In the genomic region with DNA sequence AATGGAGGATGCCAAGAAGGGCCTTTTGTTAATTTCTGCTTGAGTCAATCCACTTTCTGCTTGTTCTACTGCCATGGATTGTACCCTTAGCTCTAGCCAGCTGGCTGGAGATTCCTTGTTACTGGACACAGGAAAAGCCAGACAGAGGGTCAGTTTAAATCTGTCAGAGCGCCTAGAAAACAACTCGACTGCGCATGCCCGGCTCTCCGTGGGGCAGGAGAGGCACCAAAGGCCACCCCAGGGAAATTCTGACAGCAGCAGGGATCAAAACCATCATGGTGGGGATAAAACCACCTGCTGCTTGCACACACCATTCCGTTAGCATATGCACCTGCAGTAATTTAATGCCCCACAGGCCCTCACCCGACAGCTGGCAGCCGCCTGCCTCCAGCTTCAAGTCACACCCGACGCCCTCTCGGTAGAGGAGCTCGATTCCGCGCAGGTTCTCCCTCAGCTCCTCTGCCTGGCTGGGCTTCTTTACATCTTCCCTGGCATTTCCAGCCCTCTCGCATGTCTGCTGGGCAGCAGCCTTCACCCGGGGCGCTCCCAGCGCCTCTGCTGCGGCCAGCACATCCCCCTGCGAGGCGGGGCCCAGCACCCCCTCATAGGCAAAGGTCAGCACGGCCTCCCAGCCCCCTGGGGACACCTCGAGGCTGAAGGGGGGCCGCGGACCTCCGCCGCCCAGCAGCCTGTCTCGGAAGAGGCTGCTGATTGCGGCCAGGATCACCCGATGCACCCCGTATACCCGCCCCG, we compare ENCODE assay signal across 10 cellular contexts. TPM values are rescaled to one million over a fixed set of nuclear protein-coding genes. Genes with fewer than 3 reads are reported as not detected.
DNase-seq lines count a peak whose midpoint lies in the region; ATAC-seq and TF ChIP-seq lines count a peak whose summit lies in the region.
"Had no signal": no experiment of that assay in that cellular context is flagged by ENCODE, and none has a peak within 500 bp of the region (broad histone marks: within the 10 kb centered on the region; RNA-seq: fewer than 3 reads in every experiment).

No MANE protein-coding gene starts in this region.

- H3K4me3 Mint-ChIP-seq in dendritic cell treated with granulocyte-macrophage colony-stimulating factor and Interleukin-4, amounts not matched to agents 40 ng/mL and 50 ng/mL, for 4 days, result no peak overlapping the region
- H3K4me3 Mint-ChIP-seq: activated CD4-positive, alpha-beta T cell treated with anti-CD3 and anti-CD28 coated beads, Interleukin-2, amount 10 ng/mL, durations not matched to agents 24 days and 14 days had no signal

- H3K4me3 ChIP-seq in left lung (peak overlapping the region; percentile 11 to 17), subcutaneous abdominal adipose tissue (ENCODE audit: low read depth in 1 of 5, low read length in 5 of 5) (peak overlapping the region; percentile 11 to 66 (median 61)), colonic mucosa (no peak overlapping the region), Karpas-422 (ENCODE audit: low read length) (no peak overlapping the region)
- H3K4me3 ChIP-seq: cardiac muscle cell had no signal

- H3K9me3 Mint-ChIP-seq in dendritic cell treated with granulocyte-macrophage colony-stimulating factor and Interleukin-4, amounts not matched to agents 40 ng/mL and 50 ng/mL, for 4 days, result peaks cover 10% of the 10 kb centered on the region
- H3K9me3 Mint-ChIP-seq: activated CD4-positive, alpha-beta T cell treated with anti-CD3 and anti-CD28 coated beads, Interleukin-2, amount 10 ng/mL, durations not matched to agents 24 days and 14 days had no signal

- peaks cover 5% of the 10 kb centered on the region for H3K27me3 Mint-ChIP-seq in dendritic cell treated with granulocyte-macrophage colony-stimulating factor and Interleukin-4, amounts not matched to agents 40 ng/mL and 50 ng/mL, for 4 days
- H3K27me3 Mint-ChIP-seq: activated CD4-positive, alpha-beta T cell treated with anti-CD3 and anti-CD28 coated beads, Interleukin-2, amount 10 ng/mL, durations not matched to agents 24 days and 14 days had no signal

- H2AFZ ChIP-seq in Karpas-422 (ENCODE audit: low read length), result no peak overlapping the region

- TF ChIP-seq CTCF in left lung (IDR thresholded peaks at IDR 0.05), result no peak
- no peak for TF ChIP-seq CTCF in colonic mucosa (IDR thresholded peaks at IDR 0.05)

- DNase-seq in NCI-H2171 (lab: John Stamatoyannopoulos, UW) (peak; percentile 88), left lung (peak in 1 of 2 donors; percentile 73), colonic mucosa (no peak), Karpas-422 (no peak), epidermal melanocyte (ENCODE audit: insufficient read length, low spot score) (no peak)
- no peak for DNase-seq in stimulated activated naive CD4-positive, alpha-beta T cell treated with Interleukin-2 at 50 U/mL for 16 hours (lab: John Stamatoyannopoulos, UW)
- DNase-seq: activated CD4-positive, alpha-beta T cell treated with anti-CD3 and anti-CD28 coated beads, Interleukin-2, amount 10 ng/mL, durations not matched to agents 24 days and 14 days had no signal

- no peaks in the 10 kb centered on the region for H3K79me2 ChIP-seq in Karpas-422 (ENCODE audit: low read length)

- H3K4me2 ChIP-seq in Karpas-422 (ENCODE audit: low read depth, low read length, poor library complexity, severe bottlenecking), result no peak overlapping the region

- intact Hi-C loops in dendritic cell treated with granulocyte-macrophage colony-stimulating factor and Interleukin-4, amounts not matched to agents 40 ng/mL and 50 ng/mL, for 4 days (cut with micrococcal nuclease), result no loop called here
- intact Hi-C loops in left lung (cut with DNase I), result no loop called here
- intact Hi-C loops in colonic mucosa (cut with DNase I), result no loop called here

- peak overlapping the region in 3 of 5 donors; percentile 53 to 66 (median 62) for H3K9ac ChIP-seq in subcutaneous abdominal adipose tissue (ENCODE audit: low read length in 5 of 5)
- peak overlapping the region in 1 of 2 donors; percentile 3 for H3K9ac ChIP-seq in colonic mucosa (ENCODE audit: low read depth in 2 of 2, low read length in 2 of 2)
- H3K9ac ChIP-seq in Karpas-422 (ENCODE audit: low read length), result no peak overlapping the region

- peaks cover 0 to 18% of the 10 kb centered on the region in 2 donors for H3K27me3 ChIP-seq in left lung
- H3K27me3 ChIP-seq in subcutaneous abdominal adipose tissue (ENCODE audit: control insufficient read depth in 5 of 5, insufficient read depth in 4 of 5, low read length in 5 of 5), result peaks cover 0 to 3% (median 0%) of the 10 kb centered on the region in 5 donors
- H3K27me3 ChIP-seq in colonic mucosa, result no peaks in the 10 kb centered on the region
- no peaks in the 10 kb centered on the region for H3K27me3 ChIP-seq in Karpas-422 (ENCODE audit: low read length)
- H3K27me3 ChIP-seq: cardiac muscle cell had no signal

- H3K9me2 ChIP-seq in Karpas-422 (replicated peaks; ENCODE audit: insufficient read depth, low read length), result no peaks in the 10 kb centered on the region

- peak overlapping the region; percentile 60 for H3K27ac Mint-ChIP-seq in dendritic cell treated with granulocyte-macrophage colony-stimulating factor and Interleukin-4, amounts not matched to agents 40 ng/mL and 50 ng/mL, for 4 days
- H3K27ac Mint-ChIP-seq: activated CD4-positive, alpha-beta T cell treated with anti-CD3 and anti-CD28 coated beads, Interleukin-2, amount 10 ng/mL, durations not matched to agents 24 days and 14 days had no signal

- H3K9me3 ChIP-seq in left lung (no peaks in the 10 kb centered on the region), subcutaneous abdominal adipose tissue (ENCODE audit: control insufficient read depth in 5 of 5, low read length in 5 of 5) (no peaks in the 10 kb centered on the region), colonic mucosa (no peaks in the 10 kb centered on the region), Karpas-422 (ENCODE audit: low read length) (no peaks in the 10 kb centered on the region)

- H3K36me3 ChIP-seq in left lung (no peaks in the 10 kb centered on the region), subcutaneous abdominal adipose tissue (ENCODE audit: control insufficient read depth in 5 of 5, insufficient read depth in 5 of 5, low read length in 5 of 5) (no peaks in the 10 kb centered on the region), colonic mucosa (no peaks in the 10 kb centered on the region), Karpas-422 (ENCODE audit: insufficient read depth, low read length) (no peaks in the 10 kb centered on the region)
- H3K36me3 ChIP-seq: cardiac muscle cell had no signal

- no peak overlapping the region for H3K27ac ChIP-seq in left lung
- H3K27ac ChIP-seq in subcutaneous abdominal adipose tissue (ENCODE audit: low read depth, low read length), result no peak overlapping the region
- H3K27ac ChIP-seq in colonic mucosa, result no peak overlapping the region
- H3K27ac ChIP-seq in Karpas-422 (ENCODE audit: low read length), result no peak overlapping the region
- H3K27ac ChIP-seq: cardiac muscle cell had no signal

- ATAC-seq in left lung, result peak; percentile 22

- no peaks in the 10 kb centered on the region for H3K36me3 Mint-ChIP-seq in dendritic cell treated with granulocyte-macrophage colony-stimulating factor and Interleukin-4, amounts not matched to agents 40 ng/mL and 50 ng/mL, for 4 days (ENCODE audit: low read depth)

- no peaks in the 10 kb centered on the region for H4K20me1 ChIP-seq in Karpas-422 (ENCODE audit: insufficient read depth, low read depth, low read length)

- H3K4me1 Mint-ChIP-seq in dendritic cell treated with granulocyte-macrophage colony-stimulating factor and Interleukin-4, amounts not matched to agents 40 ng/mL and 50 ng/mL, for 4 days (ENCODE audit: low read depth), result peaks cover 59% of the 10 kb centered on the region
- H3K4me1 Mint-ChIP-seq: activated CD4-positive, alpha-beta T cell treated with anti-CD3 and anti-CD28 coated beads, Interleukin-2, amount 10 ng/mL, durations not matched to agents 24 days and 14 days had no signal

- H3K4me1 ChIP-seq in left lung, result peaks cover 0 to 7% of the 10 kb centered on the region in 2 donors
- peaks cover 0 to 28% (median 25%) of the 10 kb centered on the region in 5 donors for H3K4me1 ChIP-seq in subcutaneous abdominal adipose tissue (ENCODE audit: control insufficient read depth in 5 of 5, insufficient read depth in 5 of 5, low read length in 5 of 5)
- peaks cover 5% of the 10 kb centered on the region for H3K4me1 ChIP-seq in colonic mucosa
- H3K4me1 ChIP-seq in Karpas-422 (ENCODE audit: low read length), result no peaks in the 10 kb centered on the region

RNA-seq across cellular contexts. Expression of a gene that starts 1.1 kb away (rescaled TPM):
- total RNA-seq in left lung (under 1 TPM; 0.20 to 0.31 TPM), colonic mucosa (under 1 TPM; 0.05 TPM)
- total RNA-seq in Karpas-422 (2014; rRNA removed; shearing (Covaris generic); ENCODE audit: low replicate concordance), result not detected in 2 replicates
- total RNA-seq: cardiac muscle cell had no signal

RNA-seq across cellular contexts. Expression of a gene that starts 19.7 kb away (rescaled TPM):
- total RNA-seq in left lung (10 to 100 TPM; 29.0 to 37.9 TPM), colonic mucosa (10 to 100 TPM; 26.9 to 42.0 TPM)
- 63.0 and 84.1 TPM in 2 replicates for total RNA-seq in Karpas-422 (2014; rRNA removed; shearing (Covaris generic); ENCODE audit: low replicate concordance)

RNA-seq across cellular contexts. Expression of a gene that starts 20.1 kb away (rescaled TPM):
- total RNA-seq in left lung, result 100 to 1,000 TPM; 115 to 138 TPM
- total RNA-seq in colonic mucosa, result 100 to 1,000 TPM; 119 to 169 TPM
- 97.8 and 118 TPM in 2 replicates for total RNA-seq in Karpas-422 (2014; rRNA removed; shearing (Covaris generic); ENCODE audit: low replicate concordance)

RNA-seq across cellular contexts. Expression of a gene that starts 21.6 kb away (rescaled TPM):
- total RNA-seq in left lung (10 to 100 TPM; 50.8 to 57.0 TPM), colonic mucosa (10 to 100 TPM; 53.7 to 71.3 TPM)
- total RNA-seq in Karpas-422 (2014; rRNA removed; shearing (Covaris generic); ENCODE audit: low replicate concordance), result 23.0 and 23.1 TPM in 2 replicates

RNA-seq across cellular contexts. Expression of a gene that starts 26.4 kb away (rescaled TPM):
- total RNA-seq in left lung (10 to 100 TPM; 24.9 to 40.3 TPM), colonic mucosa (10 to 100 TPM; 30.3 to 54.6 TPM)
- total RNA-seq in Karpas-422 (2014; rRNA removed; shearing (Covaris generic); ENCODE audit: low replicate concordance), result 29.4 and 45.2 TPM in 2 replicates

Comparison
In these comparisons a context has a peak if more than half of its experiments do, and no peak if none do; other contexts are left out.
1. H3K4me3 ChIP-seq: peak in left lung (2 of 2) and subcutaneous abdominal adipose tissue (5 of 5); none in colonic mucosa (single experiment) and Karpas-422 (single experiment).